7 cellular contexts compared by ENCODE assay signal in the genomic region with DNA sequence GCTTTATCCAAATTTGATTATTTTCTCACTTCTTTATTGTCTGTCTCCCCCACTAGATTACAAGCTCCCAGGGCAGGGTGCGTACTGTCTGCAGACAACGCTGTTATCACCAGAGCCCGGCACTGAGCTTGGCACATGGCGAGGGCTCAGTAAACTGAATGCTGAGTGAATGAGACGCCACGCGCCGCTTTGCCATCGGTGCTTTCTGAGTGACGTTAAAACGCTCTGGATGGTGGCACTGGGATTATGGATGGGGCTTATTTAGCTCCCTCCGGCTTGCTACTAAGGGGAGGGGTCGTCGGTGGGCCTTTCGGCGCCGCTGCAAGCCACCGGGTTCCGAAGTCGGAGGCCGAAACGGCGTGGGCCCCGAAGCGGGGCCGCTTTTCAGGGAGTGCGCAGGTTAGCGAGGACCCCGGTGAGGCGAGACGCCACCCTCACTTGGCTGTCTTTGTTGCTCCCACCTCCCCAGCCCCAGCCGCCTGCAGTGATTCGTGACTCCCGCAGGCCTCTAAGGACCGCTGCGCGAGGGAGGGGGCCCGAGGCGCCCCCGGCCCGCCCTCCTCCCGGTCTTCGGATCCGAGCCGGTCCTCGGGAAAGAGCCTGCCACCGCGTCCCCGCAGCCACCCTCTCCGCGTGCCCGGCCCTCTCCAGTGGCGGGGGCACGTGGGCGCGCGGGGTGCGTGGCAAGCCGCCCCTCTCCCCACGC. TPM values are rescaled to one million over a fixed set of nuclear protein-coding genes. Genes with fewer than 3 reads are reported as not detected.
DNase-seq lines count a peak whose midpoint lies in the region; ATAC-seq and TF ChIP-seq lines count a peak whose summit lies in the region.

No MANE protein-coding gene starts in this region.

- no peaks in the 10 kb centered on the region; the same call in none of the 2 replicates for H3K79me2 ChIP-seq in SK-N-SH (ENCODE audit: insufficient read depth)

- H3K27ac Mint-ChIP-seq in central memory CD8-positive, alpha-beta T cell (ENCODE audit: low read depth), result no peak overlapping the region
- peak overlapping the region; percentile 85 to 90 for H3K27ac Mint-ChIP-seq in stimulated activated naive CD8-positive, alpha-beta T cell treated with anti-CD3 and anti-CD28 coated beads, Interleukin-15, amount 100 ng/mL, for 72 hours

- H3K36me3 ChIP-seq in SK-N-SH (replicated peaks in 1 of 2; ENCODE audit: control insufficient read depth in 1 of 2, insufficient read depth in 2 of 2, low read length in 1 of 2) (no peaks in the 10 kb centered on the region), lung (ENCODE audit: control insufficient read depth in 2 of 2, insufficient read depth in 2 of 2, low read length in 2 of 2) (no peaks in the 10 kb centered on the region)

- H3K36me3 Mint-ChIP-seq in central memory CD8-positive, alpha-beta T cell (ENCODE audit: insufficient read depth), result no peaks in the 10 kb centered on the region

- peak overlapping the region in 1 of 2 experiments; percentile 43; a peak in 1 of 4 replicates for H3K27ac ChIP-seq in SK-N-SH (ENCODE audit: low read depth in 2 of 2, low read length in 1 of 2)
- peak overlapping the region; percentile 84 to 93 for H3K27ac ChIP-seq in lung (ENCODE audit: low read depth in 1 of 2, low read length in 1 of 2)

- CTCF ChIA-PET in HEK293T (lab: Yijun Ruan, JAX), result no interaction called here
- CTCF ChIA-PET in SK-N-SH (lab: Yijun Ruan, JAX), result interaction anchor here (1.0 kb wide), 1 partner anchor 118 kb away, joined by 4 read pairs; no protein-coding TSS in a partner anchor

- H3K4me1 ChIP-seq in SK-N-SH (ENCODE audit: control insufficient read depth in 1 of 2, insufficient read depth in 2 of 2, low read depth in 1 of 2, low read length in 1 of 2) (no peaks in the 10 kb centered on the region; a peak in 2 of 4 replicates), lung (ENCODE audit: control insufficient read depth in 2 of 2, insufficient read depth in 2 of 2, low read length in 2 of 2) (peaks cover 0 to 2% of the 10 kb centered on the region in 2 donors)

- ATAC-seq in central memory CD8-positive, alpha-beta T cell (replicated peaks; ENCODE audit: extremely low read depth, poor library complexity, severe bottlenecking), result peak; percentile 43
- ATAC-seq in lung (ENCODE audit: insufficient read depth, low FRiP score), result peak; percentile 13
- peak; percentile 69 for ATAC-seq in stimulated activated naive CD8-positive, alpha-beta T cell treated with anti-CD3 and anti-CD28 coated beads, Interleukin-15, amount 100 ng/mL, for 72 hours
- no peak for ATAC-seq in HG02973 (IDR thresholded peaks at IDR 0.05; ENCODE audit: unreplicated experiment)

- TF ChIP-seq EP300 in SK-N-SH (IDR thresholded peaks at IDR 0.05; ENCODE audit: borderline replicate concordance in 1 of 2, low read depth in 1 of 2, low read length in 1 of 2), result no peak

- H3K4me1 Mint-ChIP-seq in central memory CD8-positive, alpha-beta T cell, result peaks cover 28% of the 10 kb centered on the region
- peaks cover 38% of the 10 kb centered on the region for H3K4me1 Mint-ChIP-seq in stimulated activated naive CD8-positive, alpha-beta T cell treated with anti-CD3 and anti-CD28 coated beads, Interleukin-15, amount 100 ng/mL, for 72 hours

- no peak for TF ChIP-seq CTCF in SK-N-SH (IDR thresholded peaks at IDR 0.05)
- TF ChIP-seq CTCF in lung (IDR thresholded peaks at IDR 0.05; ENCODE audit: control extremely low read depth, extremely low read depth), result no peak

- H3K4me2 ChIP-seq in SK-N-SH, result peak overlapping the region; percentile 65

- H3K27me3 ChIP-seq in SK-N-SH (ENCODE audit: insufficient read depth) (no peaks in the 10 kb centered on the region; the same call in 1 of the 2 replicates), lung (ENCODE audit: control insufficient read depth, insufficient read depth) (no peaks in the 10 kb centered on the region)

- H3K9me3 Mint-ChIP-seq in central memory CD8-positive, alpha-beta T cell, result no peaks in the 10 kb centered on the region
- peaks cover 0 to 5% of the 10 kb centered on the region in 2 donors for H3K9me3 Mint-ChIP-seq in stimulated activated naive CD8-positive, alpha-beta T cell treated with anti-CD3 and anti-CD28 coated beads, Interleukin-15, amount 100 ng/mL, for 72 hours

- H3K9ac ChIP-seq in SK-N-SH, result peak overlapping the region; percentile 51; the same call in 1 of the 2 replicates

- H3K9me2 ChIP-seq in SK-N-SH, result no peaks in the 10 kb centered on the region

- peaks cover 10% of the 10 kb centered on the region for H3K27me3 Mint-ChIP-seq in central memory CD8-positive, alpha-beta T cell
- H3K27me3 Mint-ChIP-seq in stimulated activated naive CD8-positive, alpha-beta T cell treated with anti-CD3 and anti-CD28 coated beads, Interleukin-15, amount 100 ng/mL, for 72 hours, result peaks cover 8% of the 10 kb centered on the region

- 8% methylated on average over 17 of the region's 60 CpGs for WGBS in SK-N-SH (ENCODE audit: low lambda C conversion rate)
- 0 to 29% methylated on average over 41 to 60 of the region's 60 CpGs for WGBS in lung, 2 donors

- H3K9me3 ChIP-seq in SK-N-SH (no peaks in the 10 kb centered on the region), lung (ENCODE audit: control insufficient read depth in 2 of 2, insufficient read depth in 1 of 2, low read length in 1 of 2) (peaks cover 0 to 6% of the 10 kb centered on the region in 2 donors)

- DNase-seq in HEK293T (ENCODE audit: extremely low spot score), result peak; percentile 48
- DNase-seq in SK-N-SH, result no peak
- DNase-seq in central memory CD8-positive, alpha-beta T cell (ENCODE audit: low spot score in 2 of 2), result no peak
- DNase-seq in lung (ENCODE audit: low spot score), result no peak
- DNase-seq in stimulated activated naive CD8-positive, alpha-beta T cell treated with anti-CD3 and anti-CD28 coated beads, Interleukin-15, amount 100 ng/mL, for 72 hours, result peak in 1 of 2 donors; percentile 7
- no peak for DNase-seq in hepatic stellate cell (ENCODE audit: low spot score)

- H3K4me3 ChIP-seq in SK-N-SH (ENCODE audit: low read depth in 2 of 2, low read length in 1 of 2) (peak overlapping the region; percentile 60 to 68), lung (peak overlapping the region; percentile 56)

- H2AFZ ChIP-seq in SK-N-SH (ENCODE audit: low read depth), result peak overlapping the region; percentile 56; the same call in 1 of the 2 replicates

- POLR2A ChIA-PET in HEK293T (lab: Yijun Ruan, JAX), result interaction anchor here (0.9 to 1.3 kb wide), 3 partner anchors 12 to 87 kb away, joined by 3 to 6 read pairs (median 3); no protein-coding TSS in a partner anchor
- POLR2A ChIA-PET in SK-N-SH (lab: Yijun Ruan, JAX), result interaction anchor here (0.6 kb wide), 1 partner anchor 57 kb away, joined by 3 read pairs; no protein-coding TSS in a partner anchor

- TF ChIP-seq RAD21 in SK-N-SH (IDR thresholded peaks at IDR 0.05; ENCODE audit: low read length), result no peak

- H4K20me1 ChIP-seq in SK-N-SH (ENCODE audit: insufficient read depth), result no peaks in the 10 kb centered on the region

- H3K4me3 Mint-ChIP-seq in central memory CD8-positive, alpha-beta T cell, result peak overlapping the region; percentile 78
- H3K4me3 Mint-ChIP-seq in stimulated activated naive CD8-positive, alpha-beta T cell treated with anti-CD3 and anti-CD28 coated beads, Interleukin-15, amount 100 ng/mL, for 72 hours, result peak overlapping the region; percentile 86 to 90

- H3F3A ChIP-seq in SK-N-SH (replicated peaks; ENCODE audit: insufficient read depth), result no peaks in the 10 kb centered on the region

TF ChIP-seq in HEK293T, 16 proteins besides CTCF, POLR2A, EP300 and RAD21:
- TF ChIP-seq L3MBTL2 (conservative IDR thresholded peaks at IDR 0.05) (peak; percentile 58; the same call in 1 of the 2 replicates), BHLHE40 (IDR thresholded peaks at IDR 0.05; ENCODE audit: borderline replicate concordance) (no peak)

TF ChIP-seq in SK-N-SH, 30 proteins besides CTCF, POLR2A, EP300 and RAD21:
- TF ChIP-seq CHD2 (IDR thresholded peaks at IDR 0.05; ENCODE audit: low read length, partially characterized antibody) (no peak), NRF1 (IDR thresholded peaks at IDR 0.05; ENCODE audit: low read depth, low read length) (no peak), TAF1 (IDR thresholded peaks at IDR 0.05; ENCODE audit: borderline replicate concordance, low read depth, low read length) (no peak), SMC3 (IDR thresholded peaks at IDR 0.05; ENCODE audit: low read depth, low read length) (no peak), MXI1 (IDR thresholded peaks at IDR 0.05; ENCODE audit: low read depth, low read length) (peak; percentile 45; the same call in 1 of the 2 replicates), JUND (IDR thresholded peaks at IDR 0.05) (no peak), RFX5 (IDR thresholded peaks at IDR 0.05; ENCODE audit: low read length) (no peak), FOSL2 (IDR thresholded peaks at IDR 0.05; ENCODE audit: borderline replicate concordance, low read depth) (no peak)
- TF ChIP-seq, protein P1, sequence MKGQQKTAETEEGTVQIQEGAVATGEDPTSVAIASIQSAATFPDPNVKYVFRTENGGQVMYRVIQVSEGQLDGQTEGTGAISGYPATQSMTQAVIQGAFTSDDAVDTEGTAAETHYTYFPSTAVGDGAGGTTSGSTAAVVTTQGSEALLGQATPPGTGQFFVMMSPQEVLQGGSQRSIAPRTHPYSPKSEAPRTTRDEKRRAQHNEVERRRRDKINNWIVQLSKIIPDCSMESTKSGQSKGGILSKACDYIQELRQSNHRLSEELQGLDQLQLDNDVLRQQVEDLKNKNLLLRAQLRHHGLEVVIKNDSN (IDR thresholded peaks at IDR 0.05; ENCODE audit: borderline replicate concordance, low read depth), result no peak
- TF ChIP-seq, protein P2, sequence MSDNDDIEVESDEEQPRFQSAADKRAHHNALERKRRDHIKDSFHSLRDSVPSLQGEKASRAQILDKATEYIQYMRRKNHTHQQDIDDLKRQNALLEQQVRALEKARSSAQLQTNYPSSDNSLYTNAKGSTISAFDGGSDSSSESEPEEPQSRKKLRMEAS (IDR thresholded peaks at IDR 0.05; ENCODE audit: low read depth), result 0 out of 2 replicates have a peak, but pooled peaks have one; percentile 33

RNA-seq across cellular contexts. Expression of a gene that starts 0.6 kb away (rescaled TPM):
- polyA plus RNA-seq in SK-N-SH (2012; rRNA removed), result 57.8 and 71.6 TPM in 2 replicates
- 62.3 and 69.9 TPM in 2 replicates for polyA plus RNA-seq in SK-N-SH (2012; cell fraction: cytosol; rRNA removed)
- 85.6 and 123 TPM in 2 replicates for polyA plus RNA-seq in SK-N-SH (2012; cell fraction: nucleus; rRNA removed)
- total RNA-seq in lung, result 100 to 1,000 TPM; 210 to 313 TPM
- 10 to 100 TPM; 49.6 to 90.5 TPM for polyA plus RNA-seq in lung
